In the genomic region with DNA sequence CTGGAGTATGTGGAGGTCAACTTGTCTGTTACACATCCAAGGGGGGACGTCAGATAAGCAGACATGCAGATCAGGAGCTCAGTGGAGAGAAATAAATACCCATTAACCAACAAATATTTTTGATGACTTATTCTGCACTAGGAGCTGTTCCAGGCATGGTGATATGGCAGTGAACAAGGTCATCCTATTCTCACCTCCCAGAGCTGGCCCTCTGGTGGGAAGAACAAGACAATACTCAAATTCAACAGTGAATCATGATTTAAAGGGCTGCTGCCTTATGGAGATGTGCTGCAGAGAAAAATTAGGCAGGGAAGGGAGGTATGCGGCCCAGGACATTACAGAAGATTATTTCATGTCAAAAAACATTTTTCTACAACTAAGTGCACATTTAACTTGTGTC, we compare ENCODE assay signal across 16 cellular contexts. TPM values are rescaled to one million over a fixed set of nuclear protein-coding genes. Genes with fewer than 3 reads are reported as not detected.
DNase-seq lines count a peak whose midpoint lies in the region; ATAC-seq, FAIRE-seq and TF ChIP-seq lines count a peak whose summit lies in the region.
"Had no signal": no experiment of that assay in that cellular context is flagged by ENCODE, and none has a peak within 500 bp of the region (broad histone marks: within the 10 kb centered on the region; RNA-seq: fewer than 3 reads in every experiment).

No MANE protein-coding gene starts in this region.

- no peak overlapping the region for H3K18ac ChIP-seq in H1 (ENCODE audit: extremely low read depth, low read length)

- H3K23me2 ChIP-seq in H1 (ENCODE audit: low read depth, low read length) = peaks cover 18% of the 10 kb centered on the region; the same call in 1 of the 2 replicates

- H4K8ac ChIP-seq in H1 (ENCODE audit: extremely low read depth, insufficient read depth, low read length) = no peak overlapping the region

- no peak overlapping the region for H3K23ac ChIP-seq in H1 (ENCODE audit: insufficient read length)

- peak in 1 of 2 experiments; percentile 21; a peak in 2 of 4 replicates for TF ChIP-seq RAD21 in H1 (IDR thresholded peaks at IDR 0.05 in 1 of 2, conservative IDR thresholded peaks at IDR 0.05 in 1 of 2; ENCODE audit: low read depth in 2 of 2, low read length in 2 of 2)

- no peak overlapping the region for H3K9ac ChIP-seq in H1 (replicated peaks in 1 of 4; ENCODE audit: extremely low read depth in 1 of 4, low read depth in 3 of 4, low read length in 3 of 4)

- no peak overlapping the region for H3K27ac Mint-ChIP-seq in activated CD8-positive, alpha-beta memory T cell treated with anti-CD3 and anti-CD28 coated beads, Interleukin-2, amount 10 ng/mL, durations not matched to agents 7 days and 5 days
- peak overlapping the region; percentile 44 for H3K27ac Mint-ChIP-seq in stimulated activated naive B cell treated with anti-CD40 and anti-IgM and Interleukin-4, amounts not matched to agents 10 μg/mL and 1 μg/mL and 100 μg/mL, for 72 hours
- H3K27ac Mint-ChIP-seq: activated CD4-positive, alpha-beta memory T cell treated with anti-CD3 and anti-CD28 coated beads for 36 hours had no signal

- H3K9me3 Mint-ChIP-seq in activated CD8-positive, alpha-beta memory T cell treated with anti-CD3 and anti-CD28 coated beads, Interleukin-2, amount 10 ng/mL, durations not matched to agents 7 days and 5 days (ENCODE audit: low read depth) = no peaks in the 10 kb centered on the region
- no peaks in the 10 kb centered on the region for H3K9me3 Mint-ChIP-seq in stimulated activated naive B cell treated with anti-CD40 and anti-IgM and Interleukin-4, amounts not matched to agents 10 μg/mL and 1 μg/mL and 100 μg/mL, for 72 hours
- H3K9me3 Mint-ChIP-seq: activated CD4-positive, alpha-beta memory T cell treated with anti-CD3 and anti-CD28 coated beads for 36 hours had no signal

- peaks cover 9% of the 10 kb centered on the region; the same call in 1 of the 2 replicates for H3K79me1 ChIP-seq in H1 (ENCODE audit: low read depth, low read length)

- H3K4me3 Mint-ChIP-seq in activated CD8-positive, alpha-beta memory T cell treated with anti-CD3 and anti-CD28 coated beads, Interleukin-2, amount 10 ng/mL, durations not matched to agents 7 days and 5 days = no peak overlapping the region
- H3K4me3 Mint-ChIP-seq in stimulated activated naive B cell treated with anti-CD40 and anti-IgM and Interleukin-4, amounts not matched to agents 10 μg/mL and 1 μg/mL and 100 μg/mL, for 72 hours = no peak overlapping the region
- H3K4me3 Mint-ChIP-seq: activated CD4-positive, alpha-beta memory T cell treated with anti-CD3 and anti-CD28 coated beads for 36 hours had no signal

- DNase-seq in activated CD8-positive, alpha-beta memory T cell treated with anti-CD3 and anti-CD28 coated beads, Interleukin-2, amount 10 ng/mL, durations not matched to agents 7 days and 5 days = peak; percentile 18
- no peak for DNase-seq in activated CD8-positive, alpha-beta memory T cell treated with anti-CD3 and anti-CD28 coated beads, Interleukin-2, amount 50 U/mL, for 4 hours
- DNase-seq in OCI-LY7 (ENCODE audit: low spot score) (peak; percentile 31), H1 (ENCODE audit: low read depth in 1 of 2, low spot score in 2 of 2) (no peak), middle frontal gyrus (ENCODE audit: extremely low spot score, low spot score) (no peak), sigmoid colon (no peak), HCEC 1CT (no peak)
- DNase-seq in stimulated activated naive B cell treated with anti-CD40 and anti-IgM and Interleukin-4, amounts not matched to agents 10 μg/mL and 1 μg/mL and 100 μg/mL, for 72 hours = no peak
- DNase-seq: activated CD4-positive, alpha-beta memory T cell treated with anti-CD3 and anti-CD28 coated beads for 36 hours; activated gamma-delta T cell; mucosa of descending colon; NCI-H2171; psoas muscle had no signal

- no peak overlapping the region for H3K56ac ChIP-seq in H1 (replicated peaks; ENCODE audit: insufficient read length, low read depth, low read length)

- H3K79me2 ChIP-seq in OCI-LY7 (ENCODE audit: insufficient read depth, low read depth, low read length) (peaks cover 94% of the 10 kb centered on the region), H1 (ENCODE audit: control insufficient read depth in 1 of 2, insufficient read depth in 2 of 2, low read length in 2 of 2) (peaks cover 0 to 9% of the 10 kb centered on the region in 2 experiments; a peak in 1 of 4 replicates)

- no peaks in the 10 kb centered on the region for H3K36me3 Mint-ChIP-seq in activated CD8-positive, alpha-beta memory T cell treated with anti-CD3 and anti-CD28 coated beads, Interleukin-2, amount 10 ng/mL, durations not matched to agents 7 days and 5 days
- peaks cover 14 to 40% of the 10 kb centered on the region in 2 donors for H3K36me3 Mint-ChIP-seq in stimulated activated naive B cell treated with anti-CD40 and anti-IgM and Interleukin-4, amounts not matched to agents 10 μg/mL and 1 μg/mL and 100 μg/mL, for 72 hours
- H3K36me3 Mint-ChIP-seq: activated CD4-positive, alpha-beta memory T cell treated with anti-CD3 and anti-CD28 coated beads for 36 hours had no signal

- ATAC-seq in activated CD8-positive, alpha-beta memory T cell treated with anti-CD3 and anti-CD28 coated beads, Interleukin-2, amount 10 ng/mL, durations not matched to agents 7 days and 5 days = no peak
- peak in 1 of 2 donors; percentile 20 for ATAC-seq in stimulated activated naive B cell treated with anti-CD40 and anti-IgM and Interleukin-4, amounts not matched to agents 10 μg/mL and 1 μg/mL and 100 μg/mL, for 72 hours (replicated peaks)
- ATAC-seq: mucosa of descending colon, Panc1 had no signal

- BruUV-seq in OCI-LY7 (replicated peaks; lab: Mats Ljungman, UMichigan) = no TSS peak

- H3K4me2 ChIP-seq in OCI-LY7 (ENCODE audit: low read length) (no peak overlapping the region), H1 (ENCODE audit: insufficient read depth in 1 of 2, low read depth in 2 of 2, low read length in 2 of 2) (no peak overlapping the region)

- H3K9me3 ChIP-seq in OCI-LY7 (ENCODE audit: low read length) (peaks cover 12% of the 10 kb centered on the region; the same call in 1 of the 2 replicates), H1 (ENCODE audit: insufficient read depth in 2 of 2, low read depth in 1 of 2, low read length in 1 of 2) (peaks cover 3 to 15% of the 10 kb centered on the region in 2 experiments; a peak in 3 of 4 replicates), sigmoid colon (no peaks in the 10 kb centered on the region)
- H3K9me3 ChIP-seq: mucosa of descending colon, psoas muscle had no signal

- TF ChIP-seq EP300 in H1 (IDR thresholded peaks at IDR 0.05; ENCODE audit: borderline replicate concordance in 1 of 2, low read depth in 2 of 2, low read length in 2 of 2) = no peak
- no peak for TF ChIP-seq EP300 in sigmoid colon (IDR thresholded peaks at IDR 0.05)

- H2AK5ac ChIP-seq in H1 (ENCODE audit: low read depth, low read length) = no peak overlapping the region

- peaks cover 5% of the 10 kb centered on the region for H3K27me3 Mint-ChIP-seq in activated CD8-positive, alpha-beta memory T cell treated with anti-CD3 and anti-CD28 coated beads, Interleukin-2, amount 10 ng/mL, durations not matched to agents 7 days and 5 days
- H3K27me3 Mint-ChIP-seq in stimulated activated naive B cell treated with anti-CD40 and anti-IgM and Interleukin-4, amounts not matched to agents 10 μg/mL and 1 μg/mL and 100 μg/mL, for 72 hours = no peaks in the 10 kb centered on the region

- H3K4ac ChIP-seq in H1 (replicated peaks; ENCODE audit: insufficient read length, low read depth, low read length) = no peak overlapping the region

- H3K9me2 ChIP-seq in OCI-LY7 (ENCODE audit: insufficient read depth, low read length) = no peaks in the 10 kb centered on the region

- WGBS in H1 (ENCODE audit: extremely low coverage in 1 of 2, insufficient coverage in 1 of 2, insufficient read length in 1 of 2, insufficient replicate concordance in 2 of 2, low coverage in 1 of 2, low lambda C conversion rate in 2 of 2, missing lambda C conversion rate in 1 of 2), 2 experiments = 82% methylated on average over 2 of the region's 2 CpGs; no CpG with 5 or more reads in 1 of the 2 experiments
- WGBS in sigmoid colon, 2 donors = 81 to 82% methylated on average over 2 of the region's 2 CpGs

- FAIRE-seq in H1 (lab: Jason Lieb, UNC) = no peak
- FAIRE-seq: astrocyte had no signal

- no peak overlapping the region for H2BK20ac ChIP-seq in H1 (ENCODE audit: low read length)

- H4K91ac ChIP-seq in H1 (replicated peaks; ENCODE audit: insufficient read length, low read length) = no peak overlapping the region

- H4K20me1 ChIP-seq in OCI-LY7 (ENCODE audit: insufficient read depth, low read length) (no peaks in the 10 kb centered on the region), H1 (replicated peaks in 1 of 2; ENCODE audit: control insufficient read depth in 1 of 2, insufficient read depth in 2 of 2, low read length in 2 of 2) (peaks cover 0 to 17% of the 10 kb centered on the region in 2 experiments)

- intact Hi-C loops in OCI-LY7 (cut with micrococcal nuclease; ENCODE audit: unreplicated experiment) (no loop called here), sigmoid colon (cut with DNase I) (no loop called here)

- H2BK15ac ChIP-seq in H1 (ENCODE audit: low read length) = no peak overlapping the region

- no peak overlapping the region for H3K14ac ChIP-seq in H1 (ENCODE audit: insufficient read length)

- no peak overlapping the region for H3K4me3 ChIP-seq in OCI-LY7 (ENCODE audit: low read depth, low read length, poor library complexity, severe bottlenecking)
- no peak overlapping the region for H3K4me3 ChIP-seq in H1 (ENCODE audit: extremely low read depth in 1 of 4, insufficient read depth in 2 of 4, low read depth in 3 of 4, low read length in 4 of 4)
- no peak overlapping the region for H3K4me3 ChIP-seq in sigmoid colon
- H3K4me3 ChIP-seq: mucosa of descending colon, psoas muscle had no signal

- H3K27ac ChIP-seq in OCI-LY7 (ENCODE audit: low read depth, low read length, poor library complexity, severe bottlenecking) = peak overlapping the region; percentile 23
- H3K27ac ChIP-seq in H1 (ENCODE audit: low read depth, low read length) = no peak overlapping the region
- no peak overlapping the region for H3K27ac ChIP-seq in sigmoid colon

- TF ChIP-seq POLR2A in H1 (IDR thresholded peaks at IDR 0.05; ENCODE audit: control extremely low read depth in 1 of 2, low read depth in 2 of 2, low read length in 2 of 2) (no peak), sigmoid colon (IDR thresholded peaks at IDR 0.05) (no peak)

- TF ChIP-seq CTCF in OCI-LY7 (conservative IDR thresholded peaks at IDR 0.05; ENCODE audit: low read length) = peak; percentile 67
- peak in 2 of 3 experiments; percentile 8 to 17; a peak in 2 of 4 replicates for TF ChIP-seq CTCF in H1 (IDR thresholded peaks at IDR 0.05; ENCODE audit: control extremely low read depth in 1 of 3, insufficient read depth in 1 of 3, low read depth in 1 of 3, low read length in 3 of 3)
- no peak for TF ChIP-seq CTCF in sigmoid colon (IDR thresholded peaks at IDR 0.05)

- no peak overlapping the region for H2BK12ac ChIP-seq in H1 (ENCODE audit: low read depth, low read length)

- H2AFZ ChIP-seq in OCI-LY7 (ENCODE audit: low read length) (no peak overlapping the region), H1 (ENCODE audit: low read length) (no peak overlapping the region)

- H2BK5ac ChIP-seq in H1 (ENCODE audit: low read depth, low read length) = no peak overlapping the region

- H3K4me1 ChIP-seq in OCI-LY7 (ENCODE audit: insufficient read depth, low read length, poor library complexity, severe bottlenecking) (peaks cover 81% of the 10 kb centered on the region), H1 (replicated peaks in 1 of 4; ENCODE audit: control insufficient read depth in 3 of 4, insufficient read depth in 4 of 4, low read length in 3 of 4) (no peaks in the 10 kb centered on the region; a peak in 1 of 7 replicates), sigmoid colon (peaks cover 0 to 8% (median 0%) of the 10 kb centered on the region in 4 donors)

- H4K5ac ChIP-seq in H1 (ENCODE audit: insufficient read length, low read depth, low read length) = no peak overlapping the region

- H3K27me3 ChIP-seq in H1 (replicated peaks in 1 of 4; ENCODE audit: control insufficient read depth in 3 of 4, extremely low read depth in 1 of 4, insufficient read depth in 3 of 4, low read length in 3 of 4) (no peaks in the 10 kb centered on the region; a peak in 1 of 7 replicates), sigmoid colon (no peaks in the 10 kb centered on the region)

- CTCF ChIA-PET in activated CD8-positive, alpha-beta memory T cell treated with anti-CD3 and anti-CD28 coated beads, Interleukin-2, amount 10 ng/mL, durations not matched to agents 7 days and 5 days (lab: Charles Lee) = no interaction called here
- CTCF ChIA-PET in OCI-LY7 (lab: Charles Lee; ENCODE audit: unreplicated experiment) (interaction anchor here (0.6 kb wide), 1 partner anchor 12 kb away, joined by 3 read pairs; no protein-coding TSS in a partner anchor), H1 (lab: Charles Lee; ENCODE audit: partially characterized antibody) (interaction anchor here (0.5 to 2.3 kb wide), 12 partner anchors 8 to 519 kb away, joined by 3 to 12 read pairs (median 3); no protein-coding TSS in a partner anchor)

- no peaks in the 10 kb centered on the region for H3K4me1 Mint-ChIP-seq in activated CD8-positive, alpha-beta memory T cell treated with anti-CD3 and anti-CD28 coated beads, Interleukin-2, amount 10 ng/mL, durations not matched to agents 7 days and 5 days
- H3K4me1 Mint-ChIP-seq in stimulated activated naive B cell treated with anti-CD40 and anti-IgM and Interleukin-4, amounts not matched to agents 10 μg/mL and 1 μg/mL and 100 μg/mL, for 72 hours = peaks cover 53 to 59% of the 10 kb centered on the region in 2 donors

- peaks cover 96% of the 10 kb centered on the region for H3K36me3 ChIP-seq in OCI-LY7 (ENCODE audit: insufficient read depth, low read length)
- H3K36me3 ChIP-seq in H1 (ENCODE audit: control insufficient read depth in 2 of 4, insufficient read depth in 4 of 4, low read length in 3 of 4) = peaks cover 0 to 6% (median 0%) of the 10 kb centered on the region in 4 experiments; a peak in 1 of 8 replicates
- no peaks in the 10 kb centered on the region for H3K36me3 ChIP-seq in sigmoid colon

- POLR2A ChIA-PET in OCI-LY7 (lab: Charles Lee) (interaction anchor here (0.7 to 1.8 kb wide), 3 partner anchors 34 to 138 kb away, joined by 3 to 4 read pairs (median 3); no protein-coding TSS in a partner anchor), H1 (lab: Charles Lee; ENCODE audit: partially characterized antibody) (no interaction called here)

- H2BK120ac ChIP-seq in H1 (replicated peaks; ENCODE audit: low read depth, low read length) = no peak overlapping the region

RNA-seq across cellular contexts. Expression of gene SYK, which starts 36.5 kb away (rescaled TPM):
- total RNA-seq in activated CD8-positive, alpha-beta memory T cell treated with anti-CD3 and anti-CD28 coated beads, Interleukin-2, amount 10 ng/mL, durations not matched to agents 7 days and 5 days = under 1 TPM; 0.26 to 0.28 TPM
- 106 and 112 TPM in 2 replicates for total RNA-seq in OCI-LY7 (2014; rRNA removed; shearing (Covaris generic))
- 175 and 201 TPM in 2 replicates for total RNA-seq in OCI-LY7 (2022)
- 4.4 and 5.6 TPM in 2 replicates for total RNA-seq in H1 (2021; fragmentation: NEBNext Ultra II Directional; extraction: Animal tissue kit (Norgen Biotek cat#: 25700))
- polyA plus RNA-seq in H1 (2011; rRNA removed) = 1.5 and 1.9 TPM in 2 replicates
- polyA plus RNA-seq in H1 (2011; cell fraction: cytosol; rRNA removed) = 1.2 TPM
- polyA plus RNA-seq in H1 (2011; cell fraction: nucleus; rRNA removed) = 4.9 TPM
- polyA plus RNA-seq in H1 (2012, experiment 1 of 2) = 2.8 to 4.4 TPM (median 3.4 TPM) in 4 replicates
- 1.1 TPM for polyA plus RNA-seq in H1 (2012, experiment 2 of 2)
- polyA plus RNA-seq in H1 (2013, experiment 1 of 2) = 2.9 TPM
- 3.4 TPM for polyA plus RNA-seq in H1 (2013, experiment 2 of 2)
- polyA minus RNA-seq in H1 (2011; rRNA and poly(A)+ RNA removed) = 1.7 and 2.4 TPM in 2 replicates
- 2.3 TPM for polyA minus RNA-seq in H1 (2011; cell fraction: cytosol; rRNA and poly(A)+ RNA removed)
- 3.9 TPM for polyA minus RNA-seq in H1 (2011; cell fraction: nucleus; rRNA and poly(A)+ RNA removed)
- 10 to 100 TPM in 3 of 4 donors, 1 to 10 TPM in 1; 7.8 to 16.4 (median 12.0) TPM for total RNA-seq in sigmoid colon
- polyA plus RNA-seq in sigmoid colon = 10 to 100 TPM; 21.6 to 35.8 (median 29.4) TPM
- total RNA-seq: activated CD4-positive, alpha-beta memory T cell treated with anti-CD3 and anti-CD28 coated beads for 36 hours had no signal
- polyA plus RNA-seq: AG04450 had no signal

Comparison
In these comparisons a context has a peak if more than half of its experiments do, and no peak if none do; other contexts are left out.
1. DNase-seq: peak in activated CD8-positive, alpha-beta memory T cell treated with anti-CD3 and anti-CD28 coated beads, Interleukin-2, amount 10 ng/mL, durations not matched to agents 7 days and 5 days (single experiment) and OCI-LY7 (single experiment); none in activated CD8-positive, alpha-beta memory T cell treated with anti-CD3 and anti-CD28 coated beads, Interleukin-2, amount 50 U/mL, for 4 hours (single experiment), H1 (0 of 2), stimulated activated naive B cell treated with anti-CD40 and anti-IgM and Interleukin-4, amounts not matched to agents 10 μg/mL and 1 μg/mL and 100 μg/mL, for 72 hours (single experiment), middle frontal gyrus (single experiment), sigmoid colon (single experiment) and HCEC 1CT (single experiment).
2. CTCF ChIP-seq: peak in OCI-LY7 (single experiment) and H1 (2 of 3); none in sigmoid colon (0 of 4).
3. RNA of gene SYK, which starts 36.5 kb away (total RNA-seq): 106 to 201 TPM in OCI-LY7; 7.8 to 16.4 TPM in sigmoid colon, 4.4 to 5.6 TPM in H1 and 0.26 to 0.28 TPM in activated CD8-positive, alpha-beta memory T cell treated with anti-CD3 and anti-CD28 coated beads, Interleukin-2, amount 10 ng/mL, durations not matched to agents 7 days and 5 days; every median in the first group is over 4 times any median in the second.